Comparison of ENCODE assay signal across 22 cellular contexts in genomic region chr3:192284443-192285072, GRCh38.
"Had no signal": no experiment of that assay in that cellular context is flagged by ENCODE, and none has a peak within 500 bp of the region (broad histone marks: within the 10 kb centered on the region; RNA-seq: fewer than 3 reads in every experiment).

No MANE protein-coding gene starts in this region.

- H3K27ac ChIP-seq: brain microvascular endothelial cell, coronary artery, left lung, neutrophil, ovary, stomach, suprapubic skin, tibial nerve, WERI-Rb-1 had no signal

- ATAC-seq: left lung; sciatic nerve; stimulated activated memory B cell treated with anti-CD40 and anti-IgM and Interleukin-4, amounts not matched to agents 10 μg/mL and 1 μg/mL and 100 μg/mL, for 72 hours had no signal

- FAIRE-seq: kidney, small intestine, TTC549, urothelium cell line had no signal

- H3K4me1 ChIP-seq: left lung, stomach, suprapubic skin, tibial nerve had no signal

- DNase-seq: activated CD4-positive, alpha-beta T cell treated with anti-CD3 and anti-CD28 coated beads, Interleukin-2, amount 50 U/mL, for 1 hour; activated CD4-positive, CD25-positive, alpha-beta regulatory T cell treated with anti-CD3 and anti-CD28 coated beads, Interleukin-2, amount 50 U/mL, for 72 hours; activated gamma-delta T cell treated with Interleukin-2 at 50 U/mL for 16 hours; activated T-cell treated with anti-CD3 and anti-CD28 coated beads, Interleukin-2, amount 50 U/mL, for 1 hour; aorta; brain microvascular endothelial cell; kidney; left lung; midbrain; ovary; small intestine; stimulated activated CD4-positive, alpha-beta T cell treated with anti-CD3 and anti-CD28 coated beads, Interleukin-2, amount 100 ng/mL, for 24 hours; stomach; WERI-Rb-1 had no signal

- H3K36me3 ChIP-seq: brain microvascular endothelial cell, left lung, neutrophil, ovary, stomach, suprapubic skin, tibial nerve, WERI-Rb-1 had no signal

- H3K4me3 ChIP-seq: coronary artery, left lung, ovary, stomach, suprapubic skin, tibial nerve had no signal

- H3K27me3 ChIP-seq: brain microvascular endothelial cell, left lung, neutrophil, ovary, stomach, suprapubic skin, tibial nerve had no signal

- H3K9me3 ChIP-seq: left lung, neutrophil, ovary, stomach, suprapubic skin, tibial nerve had no signal
